1 cellular context compared by ENCODE assay signal in genomic region chr3:112126501-112126900, GRCh38.
TF ChIP-seq lines count a peak whose summit lies in the region.

No MANE protein-coding gene starts in this region.

TF ChIP-seq in HepG2, 621 proteins besides CTCF, POLR2A, EP300 and RAD21:
- TF ChIP-seq MAZ (IDR thresholded peaks at IDR 0.05; ENCODE audit: borderline replicate concordance, low read depth, low read length) (no peak), MAZ (CRISPR knock-in tag; IDR thresholded peaks at IDR 0.05; ENCODE audit: low read depth) (no peak), SIN3A (IDR thresholded peaks at IDR 0.05; ENCODE audit: borderline replicate concordance, low read depth, low read length) (no peak), NR2F1 (CRISPR knock-in tag; IDR thresholded peaks at IDR 0.05) (no peak), KDM6A (CRISPR knock-in tag; IDR thresholded peaks at IDR 0.05; ENCODE audit: low read depth) (no peak), GPBP1L1 (CRISPR knock-in tag; IDR thresholded peaks at IDR 0.05) (no peak), E2F1 (CRISPR knock-in tag; IDR thresholded peaks at IDR 0.05) (no peak), ZNF343 (CRISPR knock-in tag; IDR thresholded peaks at IDR 0.05) (no peak), SNRNP70 (IDR thresholded peaks at IDR 0.05; ENCODE audit: low read depth, low read length) (no peak), SMC3 (IDR thresholded peaks at IDR 0.05; ENCODE audit: low read length) (no peak), LRRFIP1 (CRISPR knock-in tag; conservative IDR thresholded peaks at IDR 0.05) (no peak), ZNF781 (CRISPR knock-in tag; IDR thresholded peaks at IDR 0.05; ENCODE audit: borderline replicate concordance, not compliant biosample characterization) (no peak), SOX5 (CRISPR knock-in tag; IDR thresholded peaks at IDR 0.05; ENCODE audit: borderline replicate concordance) (no peak), RNF2 (conservative IDR thresholded peaks at IDR 0.05; ENCODE audit: low read depth) (no peak), TAF15 (IDR thresholded peaks at IDR 0.05; ENCODE audit: low read depth, low read length, poor library complexity, severe bottlenecking) (no peak), ZNF414 (CRISPR knock-in tag; IDR thresholded peaks at IDR 0.05) (no peak), SALL2 (CRISPR knock-in tag; IDR thresholded peaks at IDR 0.05) (no peak), DNMT3B (CRISPR knock-in tag; conservative IDR thresholded peaks at IDR 0.05) (no peak)
